Comparison of ENCODE assay signal across 28 cellular contexts in genomic region chrX:132165005-132165404, GRCh38. TPM values are rescaled to one million over a fixed set of nuclear protein-coding genes. Genes with fewer than 3 reads are reported as not detected.
"Had no signal": no experiment of that assay in that cellular context is flagged by ENCODE, and none has a peak within 500 bp of the region (broad histone marks: within the 10 kb centered on the region; RNA-seq: fewer than 3 reads in every experiment).

No MANE protein-coding gene starts in this region.

- H3K27me3 Mint-ChIP-seq: type B pancreatic cell had no signal

- DNase-seq: stimulated activated CD4-positive, alpha-beta T cell treated with anti-CD3 and anti-CD28 coated beads, Interleukin-2, amount 100 ng/mL, for 48 hours; stimulated activated CD4-positive, alpha-beta T cell treated with anti-CD3 and anti-CD28 coated beads, Interleukin-4, amount 100 ng/mL, for 1 hour; stimulated activated CD4-positive, alpha-beta T cell treated with anti-CD3 and anti-CD28 coated beads, Interleukin-4, amount 100 ng/mL, for 24 hours; stimulated activated CD4-positive, alpha-beta T cell treated with anti-CD3 and anti-CD28 coated beads, Interleukin-4, amount 100 ng/mL, for 4 hours; stimulated activated CD8-positive, alpha-beta memory T cell treated with anti-CD3 and anti-CD28 coated beads, Interleukin-4, amount 100 ng/mL, for 48 hours; stimulated activated naive B cell treated with anti-CD40 and anti-IgM and Interleukin-4, amounts not matched to agents 10 μg/mL and 1 μg/mL and 100 μg/mL, for 72 hours; stimulated activated naive CD4-positive, alpha-beta T cell treated with Interleukin-2 at 50 U/mL for 16 hours; stimulated activated naive CD8-positive, alpha-beta T cell treated with anti-CD3 and anti-CD28 coated beads, Interleukin-15, amount 100 ng/mL, for 72 hours; stimulated activated naive CD8-positive, alpha-beta T cell treated with anti-CD3 and anti-CD28 coated beads, Interleukin-15, Interleukin-2, amounts not matched to agents 100 U/mL and 50 U/mL, for 24 hours; stomach; substantia nigra; testis; thyroid gland; tibial artery; transverse colon; upper lobe of left lung; upper lobe of right lung; uterus had no signal

- H3K27ac Mint-ChIP-seq: stimulated activated effector memory CD8-positive, alpha-beta T cell treated with anti-CD3 and anti-CD28 coated beads, Interleukin-12 subunit alpha, Interleukin-12 subunit beta, amount 100 ng/mL, for 72 hours; stimulated activated memory B cell treated with anti-CD40 and anti-IgM and Interleukin-4, amounts not matched to agents 10 μg/mL and 1 μg/mL and 100 μg/mL, for 72 hours; stimulated activated naive B cell treated with anti-CD40 and anti-IgM and Interleukin-4, amounts not matched to agents 10 μg/mL and 1 μg/mL and 100 μg/mL, for 72 hours; stimulated activated naive CD8-positive, alpha-beta T cell treated with anti-CD3 and anti-CD28 coated beads, Interleukin-15, amount 100 ng/mL, for 72 hours; stimulated activated naive CD8-positive, alpha-beta T cell treated with anti-CD3 and anti-CD28 coated beads, Interleukin-15, Interleukin-2, amounts not matched to agents 100 ng/mL and 50 ng/mL, for 24 hours; type B pancreatic cell had no signal

- H3K9me3 ChIP-seq: suprapubic skin, testis, thoracic aorta, thyroid gland, tibial nerve, transverse colon, upper lobe of right lung, uterus, vagina had no signal

- H3K27me3 ChIP-seq: suprapubic skin, testis, thyroid gland, tibial artery, transverse colon, upper lobe of left lung, upper lobe of right lung, uterus, vagina had no signal

- H3K4me1 ChIP-seq: stomach, suprapubic skin, testis, thyroid gland, tibial artery, tibial nerve, transverse colon, upper lobe of left lung, upper lobe of right lung, uterus, vagina had no signal

- H3K9me3 Mint-ChIP-seq: stimulated activated effector memory CD8-positive, alpha-beta T cell treated with anti-CD3 and anti-CD28 coated beads, Interleukin-12 subunit alpha, Interleukin-12 subunit beta, amount 100 ng/mL, for 72 hours; stimulated activated naive CD8-positive, alpha-beta T cell treated with anti-CD3 and anti-CD28 coated beads, Interleukin-15, Interleukin-2, amounts not matched to agents 100 ng/mL and 50 ng/mL, for 24 hours had no signal

- FAIRE-seq: urothelium cell line had no signal

- H3K36me3 ChIP-seq: stomach, suprapubic skin, thoracic aorta, thyroid gland, tibial artery, tibial nerve, transverse colon, upper lobe of left lung, upper lobe of right lung, uterus, vagina had no signal

- H3K4me3 ChIP-seq: stomach, suprapubic skin, testis, thoracic aorta, thyroid gland, tibial artery, tibial nerve, transverse colon, upper lobe of left lung, upper lobe of right lung, uterus, vagina had no signal

- ATAC-seq: stimulated activated effector memory CD8-positive, alpha-beta T cell treated with anti-CD3 and anti-CD28 coated beads, Interleukin-12 subunit alpha, Interleukin-12 subunit beta, amount 100 ng/mL, for 72 hours; stimulated activated memory B cell treated with anti-CD40 and anti-IgM and Interleukin-4, amounts not matched to agents 10 μg/mL and 1 μg/mL and 100 μg/mL, for 72 hours; stimulated activated naive B cell treated with anti-CD40 and anti-IgM and Interleukin-4, amounts not matched to agents 10 μg/mL and 1 μg/mL and 100 μg/mL, for 72 hours; stimulated activated naive CD8-positive, alpha-beta T cell treated with anti-CD3 and anti-CD28 coated beads, Interleukin-15, amount 100 ng/mL, for 72 hours; stimulated activated naive CD8-positive, alpha-beta T cell treated with anti-CD3 and anti-CD28 coated beads, Interleukin-15, Interleukin-2, amounts not matched to agents 100 U/mL and 50 U/mL, for 24 hours; upper lobe of right lung had no signal

- H3K27ac ChIP-seq: stomach, suprapubic skin, testis, thoracic aorta, thyroid gland, tibial artery, tibial nerve, transverse colon, upper lobe of left lung, upper lobe of right lung, uterus, vagina had no signal

- H3K36me3 Mint-ChIP-seq: stimulated activated effector memory CD8-positive, alpha-beta T cell treated with anti-CD3 and anti-CD28 coated beads, Interleukin-12 subunit alpha, Interleukin-12 subunit beta, amount 100 ng/mL, for 72 hours; stimulated activated memory B cell treated with anti-CD40 and anti-IgM and Interleukin-4, amounts not matched to agents 10 μg/mL and 1 μg/mL and 100 μg/mL, for 72 hours had no signal

- H3K4me1 Mint-ChIP-seq: stimulated activated effector memory CD8-positive, alpha-beta T cell treated with anti-CD3 and anti-CD28 coated beads, Interleukin-12 subunit alpha, Interleukin-12 subunit beta, amount 100 ng/mL, for 72 hours; stimulated activated memory B cell treated with anti-CD40 and anti-IgM and Interleukin-4, amounts not matched to agents 10 μg/mL and 1 μg/mL and 100 μg/mL, for 72 hours; stimulated activated naive B cell treated with anti-CD40 and anti-IgM and Interleukin-4, amounts not matched to agents 10 μg/mL and 1 μg/mL and 100 μg/mL, for 72 hours; stimulated activated naive CD8-positive, alpha-beta T cell treated with anti-CD3 and anti-CD28 coated beads, Interleukin-15, amount 100 ng/mL, for 72 hours had no signal

- H3K4me3 Mint-ChIP-seq: stimulated activated effector memory CD8-positive, alpha-beta T cell treated with anti-CD3 and anti-CD28 coated beads, Interleukin-12 subunit alpha, Interleukin-12 subunit beta, amount 100 ng/mL, for 72 hours; stimulated activated memory B cell treated with anti-CD40 and anti-IgM and Interleukin-4, amounts not matched to agents 10 μg/mL and 1 μg/mL and 100 μg/mL, for 72 hours; stimulated activated naive B cell treated with anti-CD40 and anti-IgM and Interleukin-4, amounts not matched to agents 10 μg/mL and 1 μg/mL and 100 μg/mL, for 72 hours; stimulated activated naive CD8-positive, alpha-beta T cell treated with anti-CD3 and anti-CD28 coated beads, Interleukin-15, amount 100 ng/mL, for 72 hours; stimulated activated naive CD8-positive, alpha-beta T cell treated with anti-CD3 and anti-CD28 coated beads, Interleukin-15, Interleukin-2, amounts not matched to agents 100 ng/mL and 50 ng/mL, for 24 hours; type B pancreatic cell had no signal

RNA-seq across cellular contexts. Expression of gene FRMD7, which starts 37.2 kb away (rescaled TPM):
- total RNA-seq: stomach, thyroid gland, tibial nerve, transverse colon, upper lobe of left lung, upper lobe of right lung, vagina had no signal
- polyA plus RNA-seq: stomach, urinary bladder had no signal
